12 cellular contexts compared by ENCODE assay signal in the genomic region with DNA sequence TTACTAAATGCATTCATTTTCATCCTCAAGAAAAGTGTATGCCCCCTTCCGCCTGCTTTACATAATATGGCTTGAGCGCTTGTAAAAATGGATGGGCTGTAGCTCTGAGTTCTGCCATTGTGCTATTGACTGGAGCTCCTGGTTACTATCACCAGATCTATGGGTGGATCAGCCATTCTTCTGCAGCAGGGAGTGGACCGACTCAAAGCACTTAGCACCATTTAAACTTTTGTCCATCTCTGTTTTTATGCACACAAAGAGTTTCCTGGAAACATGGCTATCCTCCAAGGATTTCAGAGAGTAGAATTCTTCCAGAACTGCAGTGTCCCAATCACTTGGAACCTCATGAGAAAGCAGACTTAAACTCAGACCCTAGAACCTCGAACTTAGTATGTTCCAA. TPM values are rescaled to one million over a fixed set of nuclear protein-coding genes. Genes with fewer than 3 reads are reported as not detected.
DNase-seq lines count a peak whose midpoint lies in the region; ATAC-seq and TF ChIP-seq lines count a peak whose summit lies in the region.
"Had no signal": no experiment of that assay in that cellular context is flagged by ENCODE, and none has a peak within 500 bp of the region (broad histone marks: within the 10 kb centered on the region; RNA-seq: fewer than 3 reads in every experiment).

No MANE protein-coding gene starts in this region.

- peaks cover 3% of the 10 kb centered on the region for H3K36me3 Mint-ChIP-seq in activated CD8-positive, alpha-beta T cell treated with anti-CD3 and anti-CD28 coated beads, Interleukin-2, amount 10 ng/mL, durations not matched to agents 7 days and 5 days (ENCODE audit: low read depth)

- ATAC-seq in gastrocnemius medialis (no peak), GM18498 (IDR thresholded peaks at IDR 0.05; ENCODE audit: unreplicated experiment) (no peak)
- ATAC-seq in activated CD8-positive, alpha-beta T cell treated with anti-CD3 and anti-CD28 coated beads, Interleukin-2, amount 10 ng/mL, durations not matched to agents 7 days and 5 days = no peak

- no peak overlapping the region for H3K27ac Mint-ChIP-seq in activated CD8-positive, alpha-beta T cell treated with anti-CD3 and anti-CD28 coated beads, Interleukin-2, amount 10 ng/mL, durations not matched to agents 7 days and 5 days

- in situ Hi-C loops in gastrocnemius medialis (cut with MboI; ENCODE audit: low sequenced_read_pairs in 4 of 4) = loop anchor here in 2 of 4 donors (10.0 to 25.0 kb wide), 2 partner anchors 288 to 301 kb away; no protein-coding TSS in a partner anchor

- H3K4me1 Mint-ChIP-seq in activated CD8-positive, alpha-beta T cell treated with anti-CD3 and anti-CD28 coated beads, Interleukin-2, amount 10 ng/mL, durations not matched to agents 7 days and 5 days (ENCODE audit: low read depth) = peaks cover 56% of the 10 kb centered on the region

- peak; percentile 48 for DNase-seq in EH (ENCODE audit: low read depth)
- peak; percentile 73 for DNase-seq in fibroblast of peridontal ligament (ENCODE audit: extremely low read depth)
- DNase-seq in gastrocnemius medialis = no peak
- DNase-seq in 8988T = no peak
- DNase-seq in activated CD8-positive, alpha-beta T cell treated with anti-CD3 and anti-CD28 coated beads, Interleukin-2, amount 10 ng/mL, durations not matched to agents 7 days and 5 days = no peak
- no peak for DNase-seq in OCI-M2 (lab: John Stamatoyannopoulos, UW; ENCODE audit: unreplicated experiment)
- DNase-seq: activated T-cell treated with anti-CD3 and anti-CD28 coated beads for 4 hours, cortex of kidney, islet precursor cell had no signal

- H3K4me1 ChIP-seq in gastrocnemius medialis = peaks cover 21 to 41% of the 10 kb centered on the region in 2 donors

- TF ChIP-seq CTCF in VCaP (conservative IDR thresholded peaks at IDR 0.05) (no peak), gastrocnemius medialis (IDR thresholded peaks at IDR 0.05 in 4 of 5, conservative IDR thresholded peaks at IDR 0.05 in 1 of 5) (no peak)

- H3K27me3 Mint-ChIP-seq in activated CD8-positive, alpha-beta T cell treated with anti-CD3 and anti-CD28 coated beads, Interleukin-2, amount 10 ng/mL, durations not matched to agents 7 days and 5 days (ENCODE audit: low read depth) = peaks cover 3% of the 10 kb centered on the region
- H3K27me3 Mint-ChIP-seq: stimulated activated naive CD8-positive, alpha-beta T cell treated with anti-CD3 and anti-CD28 coated beads, Interleukin-15, Interleukin-2, amounts not matched to agents 100 ng/mL and 50 ng/mL, for 24 hours had no signal

- no peaks in the 10 kb centered on the region for H3K27me3 ChIP-seq in gastrocnemius medialis

- H3K9me3 Mint-ChIP-seq in activated CD8-positive, alpha-beta T cell treated with anti-CD3 and anti-CD28 coated beads, Interleukin-2, amount 10 ng/mL, durations not matched to agents 7 days and 5 days (ENCODE audit: insufficient read depth) = no peaks in the 10 kb centered on the region
- H3K9me3 Mint-ChIP-seq: stimulated activated naive CD8-positive, alpha-beta T cell treated with anti-CD3 and anti-CD28 coated beads, Interleukin-15, Interleukin-2, amounts not matched to agents 100 ng/mL and 50 ng/mL, for 24 hours had no signal

- peak overlapping the region; percentile 90 for H3K27ac ChIP-seq in VCaP
- peak overlapping the region; percentile 11 to 52 (median 40) for H3K27ac ChIP-seq in gastrocnemius medialis

- no peaks in the 10 kb centered on the region for H3K36me3 ChIP-seq in gastrocnemius medialis

- intact Hi-C loops in gastrocnemius medialis (cut with DNase I; ENCODE audit: low total_unique reads) = no loop called here

- CTCF ChIA-PET in activated CD8-positive, alpha-beta T cell treated with anti-CD3 and anti-CD28 coated beads, Interleukin-2, amount 10 ng/mL, durations not matched to agents 7 days and 5 days (lab: Charles Lee) = interaction anchor here (0.9 to 2.8 kb wide), 3 partner anchors 8 to 168 kb away, joined by 3 to 19 read pairs (median 15); no protein-coding TSS in a partner anchor

- H3K4me3 Mint-ChIP-seq in activated CD8-positive, alpha-beta T cell treated with anti-CD3 and anti-CD28 coated beads, Interleukin-2, amount 10 ng/mL, durations not matched to agents 7 days and 5 days = no peak overlapping the region

- no peak for TF ChIP-seq POLR2A in gastrocnemius medialis (IDR thresholded peaks at IDR 0.05)

- POLR2A ChIA-PET in activated CD8-positive, alpha-beta T cell treated with anti-CD3 and anti-CD28 coated beads, Interleukin-2, amount 10 ng/mL, durations not matched to agents 7 days and 5 days (lab: Charles Lee) = interaction anchor here (0.6 to 1.8 kb wide), 4 partner anchors 9 to 400 kb away, joined by 3 to 6 read pairs (median 4); partner anchors contain the start of gene RIOX1

- no peaks in the 10 kb centered on the region for H3K9me3 ChIP-seq in gastrocnemius medialis

- H3K4me3 ChIP-seq in gastrocnemius medialis = no peak overlapping the region

RNA-seq across cellular contexts. Expression of gene NUMB, which starts 4.5 kb away (rescaled TPM):
- 10 to 100 TPM; 14.3 to 29.8 (median 23.6) TPM for total RNA-seq in gastrocnemius medialis
- total RNA-seq in activated CD8-positive, alpha-beta T cell treated with anti-CD3 and anti-CD28 coated beads, Interleukin-2, amount 10 ng/mL, durations not matched to agents 7 days and 5 days = 10 to 100 TPM; 37.7 to 40.2 TPM

RNA-seq across cellular contexts. Expression of gene RIOX1, which starts 27.9 kb away (rescaled TPM):
- 1 to 10 TPM; 7.0 to 8.2 (median 7.6) TPM for total RNA-seq in gastrocnemius medialis
- total RNA-seq in activated CD8-positive, alpha-beta T cell treated with anti-CD3 and anti-CD28 coated beads, Interleukin-2, amount 10 ng/mL, durations not matched to agents 7 days and 5 days = 10 to 100 TPM; 22.2 to 22.8 TPM

Comparison
In these comparisons a context has a peak if more than half of its experiments do, and no peak if none do; other contexts are left out.
1. DNase-seq: peak in EH (single experiment) and fibroblast of peridontal ligament (single experiment); none in gastrocnemius medialis (0 of 2), 8988T (single experiment), activated CD8-positive, alpha-beta T cell treated with anti-CD3 and anti-CD28 coated beads, Interleukin-2, amount 10 ng/mL, durations not matched to agents 7 days and 5 days (single experiment) and OCI-M2 (single experiment).